Comparison of ENCODE assay signal across 24 cellular contexts in the genomic region with DNA sequence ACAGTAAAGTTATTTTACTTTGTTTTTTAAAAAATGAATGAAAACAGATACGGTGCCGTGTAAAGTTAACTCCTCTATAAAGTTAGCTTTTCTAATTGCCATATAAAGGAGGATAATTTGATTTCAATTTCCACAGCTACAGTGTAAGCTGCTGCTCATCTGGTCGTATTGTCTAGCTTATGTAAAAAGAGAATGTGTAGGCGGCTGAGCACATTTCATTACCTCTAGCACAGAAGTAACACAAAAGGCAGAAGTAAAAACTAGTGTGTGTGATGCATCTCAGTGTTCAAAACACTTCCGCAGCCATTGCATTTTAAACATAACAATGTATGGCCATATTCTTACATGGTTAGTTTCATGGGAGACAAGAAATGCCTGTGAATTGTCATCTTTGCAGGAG.
DNase-seq lines count a peak whose midpoint lies in the region; ATAC-seq, FAIRE-seq and TF ChIP-seq lines count a peak whose summit lies in the region.
"Had no signal": no experiment of that assay in that cellular context is flagged by ENCODE, and none has a peak within 500 bp of the region (broad histone marks: within the 10 kb centered on the region; RNA-seq: fewer than 3 reads in every experiment).

No MANE protein-coding gene starts in this region.

- CTCF ChIA-PET in naive thymus-derived CD4-positive, alpha-beta T cell (lab: Charles Lee) = no interaction called here

- POLR2A ChIA-PET in naive thymus-derived CD4-positive, alpha-beta T cell (lab: Charles Lee) = no interaction called here

- peaks cover 0 to 2% (median 0%) of the 10 kb centered on the region in 7 donors for H3K4me1 Mint-ChIP-seq in naive thymus-derived CD4-positive, alpha-beta T cell
- H3K4me1 Mint-ChIP-seq: activated naive CD4-positive, alpha-beta T cell treated with anti-CD3 and anti-CD28 coated beads, Interleukin-2, amount 10 ng/mL, durations not matched to agents 7 days and 5 days; central memory CD8-positive, alpha-beta T cell; stimulated activated effector memory CD8-positive, alpha-beta T cell treated with anti-CD3 and anti-CD28 coated beads, Interleukin-12 subunit alpha, Interleukin-12 subunit beta, amount 100 ng/mL, for 72 hours had no signal

- H3K27me3 Mint-ChIP-seq in naive thymus-derived CD4-positive, alpha-beta T cell = peaks cover 0 to 10% (median 0%) of the 10 kb centered on the region in 5 donors
- H3K27me3 Mint-ChIP-seq: activated naive CD4-positive, alpha-beta T cell treated with anti-CD3 and anti-CD28 coated beads, Interleukin-2, amount 10 ng/mL, durations not matched to agents 7 days and 5 days; central memory CD8-positive, alpha-beta T cell had no signal

- peaks cover 0 to 7% (median 0%) of the 10 kb centered on the region in 11 donors for H3K9me3 Mint-ChIP-seq in naive thymus-derived CD4-positive, alpha-beta T cell
- H3K9me3 Mint-ChIP-seq: activated naive CD4-positive, alpha-beta T cell treated with anti-CD3 and anti-CD28 coated beads, Interleukin-2, amount 10 ng/mL, durations not matched to agents 7 days and 5 days; central memory CD8-positive, alpha-beta T cell had no signal

- no peaks in the 10 kb centered on the region for H3K27me3 ChIP-seq in naive thymus-derived CD4-positive, alpha-beta T cell (ENCODE audit: control insufficient read depth in 2 of 2, insufficient read depth in 2 of 2, low read length in 2 of 2)
- H3K27me3 ChIP-seq: gastrocnemius medialis, right lobe of liver had no signal

- H3K36me3 ChIP-seq in naive thymus-derived CD4-positive, alpha-beta T cell (ENCODE audit: control insufficient read depth in 2 of 3, insufficient read depth in 3 of 3, low read length in 3 of 3) = no peaks in the 10 kb centered on the region
- H3K36me3 ChIP-seq: gastrocnemius medialis, right lobe of liver had no signal

- intact Hi-C loops in naive thymus-derived CD4-positive, alpha-beta T cell (cut with micrococcal nuclease) = no loop called here

- H3K27ac Mint-ChIP-seq in naive thymus-derived CD4-positive, alpha-beta T cell = no peak overlapping the region
- H3K27ac Mint-ChIP-seq: activated naive CD4-positive, alpha-beta T cell treated with anti-CD3 and anti-CD28 coated beads, Interleukin-2, amount 10 ng/mL, durations not matched to agents 7 days and 5 days; CD4-positive, alpha-beta memory T cell; stimulated activated effector memory CD8-positive, alpha-beta T cell treated with anti-CD3 and anti-CD28 coated beads, Interleukin-12 subunit alpha, Interleukin-12 subunit beta, amount 100 ng/mL, for 72 hours had no signal

- TF ChIP-seq POLR2A in GM12892 (IDR thresholded peaks at IDR 0.05; ENCODE audit: low read depth, low read length) = no peak

- no peak overlapping the region for H3K27ac ChIP-seq in naive thymus-derived CD4-positive, alpha-beta T cell (ENCODE audit: low read depth, low read length)
- H3K27ac ChIP-seq: gastrocnemius medialis, parathyroid adenoma, right lobe of liver had no signal

- no peaks in the 10 kb centered on the region for H3K4me1 ChIP-seq in naive thymus-derived CD4-positive, alpha-beta T cell (ENCODE audit: control insufficient read depth in 2 of 2, insufficient read depth in 2 of 2, low read length in 2 of 2)
- H3K4me1 ChIP-seq: gastrocnemius medialis, parathyroid adenoma, right lobe of liver had no signal

- DNase-seq in GM12892 (ENCODE audit: insufficient read length) (no peak), T1000 (lab: John Stamatoyannopoulos, UW) (no peak), SKM-1 (lab: John Stamatoyannopoulos, UW; ENCODE audit: unreplicated experiment) (no peak)
- DNase-seq in activated CD4-positive, alpha-beta T cell treated with anti-CD3 and anti-CD28 coated beads, Interleukin-2, amount 50 U/mL, for 1 hour = no peak
- no peak for DNase-seq in naive thymus-derived CD4-positive, alpha-beta T cell
- DNase-seq: activated CD4-positive, alpha-beta T cell treated with anti-CD3 and anti-CD28 coated beads, Interleukin-2, amount 50 U/mL, for 48 hours; activated naive CD4-positive, alpha-beta T cell treated with anti-CD3 and anti-CD28 coated beads, Interleukin-2, amount 10 ng/mL, durations not matched to agents 7 days and 5 days; aorta; CD4-positive, alpha-beta memory T cell; DND-41; gastrocnemius medialis; NCI-H1436 treated with DMSO at 0.1 percent for 48 hours; NCI-H2171; NCI-H526; right lobe of liver had no signal

- ATAC-seq in GM19395 (IDR thresholded peaks at IDR 0.05; ENCODE audit: unreplicated experiment) = peak; percentile 54
- ATAC-seq in HG02759 (IDR thresholded peaks at IDR 0.05; ENCODE audit: unreplicated experiment) = peak; percentile 74
- ATAC-seq in HG03520 (IDR thresholded peaks at IDR 0.05; ENCODE audit: unreplicated experiment) = peak; percentile 66
- no peak for ATAC-seq in naive thymus-derived CD4-positive, alpha-beta T cell
- ATAC-seq: gastrocnemius medialis; HepG2; right lobe of liver; Right ventricle myocardium inferior; stimulated activated effector memory CD8-positive, alpha-beta T cell treated with anti-CD3 and anti-CD28 coated beads, Interleukin-12 subunit alpha, Interleukin-12 subunit beta, amount 100 ng/mL, for 72 hours had no signal

- no peaks in the 10 kb centered on the region for H3K9me3 ChIP-seq in naive thymus-derived CD4-positive, alpha-beta T cell (ENCODE audit: control insufficient read depth in 2 of 3, low read length in 3 of 3)
- H3K9me3 ChIP-seq: gastrocnemius medialis, right lobe of liver had no signal

- no peak overlapping the region for H3K4me3 ChIP-seq in naive thymus-derived CD4-positive, alpha-beta T cell (ENCODE audit: low read length)
- H3K4me3 ChIP-seq: gastrocnemius medialis, right lobe of liver had no signal

- FAIRE-seq in GM12892 (lab: Jason Lieb, UNC) = peak; percentile 87
- FAIRE-seq: HepG2, keratinocyte had no signal

- H3K4me3 Mint-ChIP-seq in naive thymus-derived CD4-positive, alpha-beta T cell = no peak overlapping the region
- H3K4me3 Mint-ChIP-seq: activated naive CD4-positive, alpha-beta T cell treated with anti-CD3 and anti-CD28 coated beads, Interleukin-2, amount 10 ng/mL, durations not matched to agents 7 days and 5 days; CD4-positive, alpha-beta memory T cell; central memory CD8-positive, alpha-beta T cell; stimulated activated effector memory CD8-positive, alpha-beta T cell treated with anti-CD3 and anti-CD28 coated beads, Interleukin-12 subunit alpha, Interleukin-12 subunit beta, amount 100 ng/mL, for 72 hours had no signal

- H3K36me3 Mint-ChIP-seq in naive thymus-derived CD4-positive, alpha-beta T cell = no peaks in the 10 kb centered on the region
- H3K36me3 Mint-ChIP-seq: activated naive CD4-positive, alpha-beta T cell treated with anti-CD3 and anti-CD28 coated beads, Interleukin-2, amount 10 ng/mL, durations not matched to agents 7 days and 5 days; CD4-positive, alpha-beta memory T cell; stimulated activated effector memory CD8-positive, alpha-beta T cell treated with anti-CD3 and anti-CD28 coated beads, Interleukin-12 subunit alpha, Interleukin-12 subunit beta, amount 100 ng/mL, for 72 hours had no signal
